In genomic region chr7:157997080-157997440, GRCh38 we compare ENCODE assay signal across 24 cellular contexts.
"Had no signal": no experiment of that assay in that cellular context is flagged by ENCODE, and none has a peak within 500 bp of the region (broad histone marks: within the 10 kb centered on the region; RNA-seq: fewer than 3 reads in every experiment).

No MANE protein-coding gene starts in this region.

- H3K9me3 ChIP-seq: mucosa of descending colon, ovary, psoas muscle, right lobe of liver, thyroid gland had no signal

- ATAC-seq: effector memory CD8-positive, alpha-beta T cell; left lobe of liver; mucosa of descending colon; psoas muscle; stimulated activated naive B cell treated with anti-CD40 and anti-IgM and Interleukin-4, amounts not matched to agents 10 μg/mL and 1 μg/mL and 100 μg/mL, for 72 hours had no signal

- H3K4me1 ChIP-seq: psoas muscle, right lobe of liver, stomach, thyroid gland, vagina had no signal

- H3K27me3 ChIP-seq: ovary, right lobe of liver, thyroid gland, vagina had no signal

- FAIRE-seq: endometrium, frontal cortex, keratinocyte, small intestine had no signal

- DNase-seq: cerebellar nuclear complex; cortex of kidney; effector memory CD8-positive, alpha-beta T cell; erythroblast; head of caudate nucleus; mesenchymal stem cell; mucosa of descending colon; naive B cell; ovary; psoas muscle; small intestine; stimulated activated CD4-positive, alpha-beta T cell treated with anti-CD3 and anti-CD28 coated beads, Interleukin-12 subunit alpha, Interleukin-12 subunit beta, amount 100 ng/mL, for 4 hours; stimulated activated CD4-positive, alpha-beta T cell treated with anti-CD3 and anti-CD28 coated beads, Interleukin-1b, Interleukin-23, amount 100 ng/mL, for 48 hours; stimulated activated CD4-positive, alpha-beta T cell treated with anti-CD3 and anti-CD28 coated beads, Interleukin-4, amount 100 ng/mL, for 24 hours; stimulated activated naive B cell treated with anti-CD40 and anti-IgM and Interleukin-4, amounts not matched to agents 10 μg/mL and 1 μg/mL and 100 μg/mL, for 72 hours; stomach; thyroid gland; trophoblast cell had no signal

- H3K36me3 ChIP-seq: ovary, right lobe of liver, stomach, thyroid gland, vagina had no signal

- H3K27ac ChIP-seq: ovary, psoas muscle, right lobe of liver, stomach, thyroid gland, vagina had no signal

- H3K4me3 ChIP-seq: mucosa of descending colon, ovary, psoas muscle, right lobe of liver, stomach, thyroid gland, vagina had no signal
